Comparison of ENCODE assay signal across 9 cellular contexts in the genomic region with DNA sequence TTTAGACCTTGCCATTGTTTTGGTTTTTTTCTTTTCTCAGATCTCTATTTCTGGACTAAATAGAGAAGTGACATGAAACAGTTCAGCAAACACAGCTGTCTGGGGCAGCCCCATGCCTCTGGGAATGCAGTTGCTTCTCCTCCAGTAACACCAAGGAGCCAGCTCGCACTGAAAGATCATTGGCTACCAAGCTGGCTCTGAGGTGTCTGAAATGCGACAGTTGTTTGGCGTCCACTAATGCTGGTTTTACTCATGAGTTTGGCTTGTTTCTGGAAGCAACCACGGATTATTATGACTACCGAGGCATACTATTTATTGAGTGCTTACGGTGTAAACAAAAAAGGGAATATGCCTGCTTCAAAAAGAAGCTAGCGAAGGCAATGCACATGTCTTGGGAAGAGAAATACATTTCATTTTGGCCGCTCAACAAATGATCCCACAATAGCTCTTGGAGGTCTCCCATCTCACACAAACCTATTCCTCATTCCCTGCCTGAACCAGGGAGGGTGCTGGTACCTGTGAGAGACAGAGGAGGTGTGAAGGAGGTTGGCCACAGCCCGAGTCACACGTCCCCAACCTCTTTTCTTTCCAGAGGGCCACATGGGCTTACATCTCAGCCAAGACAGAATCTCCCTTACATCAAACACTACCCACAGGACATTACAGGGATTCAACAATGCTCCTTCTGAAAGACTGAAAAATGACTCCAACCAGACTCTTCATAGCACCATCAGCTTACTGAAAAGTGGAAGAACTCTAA. TPM values are rescaled to one million over a fixed set of nuclear protein-coding genes. Genes with fewer than 3 reads are reported as not detected.
A peak's percentile ranks its signal among the peaks of the same experiment; 100 is the strongest.
DNase-seq lines count a peak whose midpoint lies in the region; ATAC-seq and TF ChIP-seq lines count a peak whose summit lies in the region.
"Had no signal": no experiment of that assay in that cellular context is flagged by ENCODE, and none has a peak within 500 bp of the region (broad histone marks: within the 10 kb centered on the region; RNA-seq: fewer than 3 reads in every experiment).

No MANE protein-coding gene starts in this region.

- H3K4me1 ChIP-seq in breast epithelium = no peaks in the 10 kb centered on the region

- DNase-seq in ELR (ENCODE audit: low read depth) (peak; percentile 37), left cardiac atrium (peak; percentile 69), SW 1271 (lab: John Stamatoyannopoulos, UW) (no peak), breast epithelium (ENCODE audit: low spot score in 2 of 2) (no peak), hepatic stellate cell (ENCODE audit: low spot score) (no peak), NCI-H1092 treated with DMSO at 0.1 percent for 48 hours (lab: John Stamatoyannopoulos, UW) (no peak)
- DNase-seq: glutamatergic neuron had no signal

- peak; percentile 92 for ATAC-seq in GM21390 (IDR thresholded peaks at IDR 0.05; ENCODE audit: unreplicated experiment)
- peak; percentile 94 for ATAC-seq in HG03460 (IDR thresholded peaks at IDR 0.05; ENCODE audit: unreplicated experiment)
- ATAC-seq in left cardiac atrium = peak; percentile 85 to 95

- no peak for TF ChIP-seq POLR2A in breast epithelium (IDR thresholded peaks at IDR 0.05)

- H3K9me3 ChIP-seq in breast epithelium = no peaks in the 10 kb centered on the region

- intact Hi-C loops in left cardiac atrium (cut with DNase I) = no loop called here
- intact Hi-C loops in breast epithelium (cut with DNase I; ENCODE audit: low total_unique reads) = no loop called here

- H3K36me3 ChIP-seq in breast epithelium = no peaks in the 10 kb centered on the region

- no peaks in the 10 kb centered on the region for H3K27me3 ChIP-seq in breast epithelium

- H3K27ac ChIP-seq in breast epithelium = no peak overlapping the region

- H3K4me3 ChIP-seq in breast epithelium = no peak overlapping the region

- TF ChIP-seq CTCF in breast epithelium (IDR thresholded peaks at IDR 0.05) = no peak

RNA-seq across cellular contexts. Expression of a gene that starts 37.5 kb away (rescaled TPM):
- total RNA-seq in left cardiac atrium (10 to 100 TPM; 24.7 to 30.5 TPM), breast epithelium (1 to 10 TPM; 2.0 to 2.8 (median 2.6) TPM)

RNA-seq across cellular contexts. Expression of a gene that starts 56.4 kb away (rescaled TPM):
- 10 to 100 TPM; 64.4 to 82.9 TPM for total RNA-seq in left cardiac atrium
- total RNA-seq in breast epithelium = 10 to 100 TPM; 43.2 to 63.1 (median 45.6) TPM

Comparison
In these comparisons a context has a peak if more than half of its experiments do, and no peak if none do; other contexts are left out.
1. DNase-seq: peak in ELR (single experiment) and left cardiac atrium (single experiment); none in SW 1271 (0 of 2), breast epithelium (0 of 2), hepatic stellate cell (single experiment) and NCI-H1092 treated with DMSO at 0.1 percent for 48 hours (single experiment).
2. RNA of a gene that starts 37.5 kb away (total RNA-seq): 24.7 to 30.5 TPM in left cardiac atrium; 2.0 to 2.8 TPM in breast epithelium; every median in the first group is over 4 times any median in the second.
3. Peak in every context shown above with its lines, with median percentiles within 50 percentile points of each other: ATAC-seq.